ENCODE assay signal across 25 cellular contexts in the genomic region with DNA sequence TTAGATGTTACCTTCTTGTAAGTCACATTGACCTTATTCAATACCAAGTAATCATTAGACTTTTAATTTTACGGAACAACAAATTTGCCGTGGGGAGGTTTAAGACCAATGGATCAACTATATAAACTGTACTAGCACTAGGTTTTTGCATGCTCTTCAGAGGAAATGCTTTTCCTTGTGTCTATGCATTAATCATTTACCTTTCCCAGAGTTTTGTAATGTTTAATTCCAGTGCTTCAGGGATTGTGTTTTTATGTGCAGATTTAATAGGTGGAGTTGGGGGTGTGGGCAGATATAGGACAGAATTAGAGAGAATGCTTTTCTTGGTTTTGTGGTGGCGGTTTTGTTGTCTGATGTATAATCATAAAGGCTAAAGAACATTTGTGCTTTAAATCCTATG.
"Had no signal": no experiment of that assay in that cellular context is flagged by ENCODE, and none has a peak within 500 bp of the region (broad histone marks: within the 10 kb centered on the region; RNA-seq: fewer than 3 reads in every experiment).

No MANE protein-coding gene starts in this region.

- H3K36me3 Mint-ChIP-seq: naive thymus-derived CD8-positive, alpha-beta T cell; natural killer cell treated with Interleukin-12 subunit alpha and Interleukin-12 subunit beta and Interleukin-15 and Interleukin-18, amount 100 ng/mL, for 72 hours; stimulated activated effector memory CD8-positive, alpha-beta T cell treated with anti-CD3 and anti-CD28 coated beads, Interleukin-12 subunit alpha, Interleukin-12 subunit beta, amount 100 ng/mL, for 72 hours had no signal

- H3K27ac Mint-ChIP-seq: naive thymus-derived CD8-positive, alpha-beta T cell; natural killer cell treated with Interleukin-12 subunit alpha and Interleukin-12 subunit beta and Interleukin-15 and Interleukin-18, amount 100 ng/mL, for 72 hours; nephron progenitor cell; stimulated activated effector memory CD8-positive, alpha-beta T cell treated with anti-CD3 and anti-CD28 coated beads, Interleukin-12 subunit alpha, Interleukin-12 subunit beta, amount 100 ng/mL, for 72 hours; stimulated activated naive B cell treated with anti-CD40 and anti-IgM and Interleukin-4, amounts not matched to agents 10 μg/mL and 1 μg/mL and 100 μg/mL, for 72 hours; stimulated activated naive CD8-positive, alpha-beta T cell treated with anti-CD3 and anti-CD28 coated beads, Interleukin-15, Interleukin-2, amounts not matched to agents 100 ng/mL and 50 ng/mL, for 24 hours; type B pancreatic cell had no signal

- DNase-seq: naive thymus-derived CD8-positive, alpha-beta T cell; nephron progenitor cell; nucleus accumbens; pancreas; right cardiac atrium; right lobe of liver; sigmoid colon; small intestine; stimulated activated CD4-positive, alpha-beta T cell treated with anti-CD3 and anti-CD28 coated beads, Interleukin-15, amount 100 ng/mL, for 24 hours; stimulated activated CD4-positive, alpha-beta T cell treated with anti-CD3 and anti-CD28 coated beads, Interleukin-2, amount 100 ng/mL, for 24 hours; stimulated activated CD4-positive, alpha-beta T cell treated with anti-CD3 and anti-CD28 coated beads, Interleukin-2, amount 100 ng/mL, for 48 hours; stimulated activated CD4-positive, alpha-beta T cell treated with anti-CD3 and anti-CD28 coated beads, Interleukin-4, amount 100 ng/mL, for 24 hours; stimulated activated naive B cell treated with anti-CD40 and anti-IgM and Interleukin-4, amounts not matched to agents 10 μg/mL and 1 μg/mL and 100 μg/mL, for 72 hours; stimulated activated naive CD4-positive, alpha-beta T cell treated with Interleukin-2 at 50 U/mL for 16 hours; stomach; testis; tibial artery; transverse colon; upper lobe of right lung; uterus had no signal

- H3K27me3 Mint-ChIP-seq: natural killer cell treated with Interleukin-12 subunit alpha and Interleukin-12 subunit beta and Interleukin-15 and Interleukin-18, amount 100 ng/mL, for 72 hours; stimulated activated naive B cell treated with anti-CD40 and anti-IgM and Interleukin-4, amounts not matched to agents 10 μg/mL and 1 μg/mL and 100 μg/mL, for 72 hours; stimulated activated naive CD8-positive, alpha-beta T cell treated with anti-CD3 and anti-CD28 coated beads, Interleukin-15, Interleukin-2, amounts not matched to agents 100 ng/mL and 50 ng/mL, for 24 hours; type B pancreatic cell had no signal

- ATAC-seq: naive thymus-derived CD8-positive, alpha-beta T cell; natural killer cell treated with Interleukin-12 subunit alpha and Interleukin-12 subunit beta and Interleukin-15 and Interleukin-18, amount 100 ng/mL, for 72 hours; pancreas; right cardiac atrium; right lobe of liver; stimulated activated effector memory CD8-positive, alpha-beta T cell treated with anti-CD3 and anti-CD28 coated beads, Interleukin-12 subunit alpha, Interleukin-12 subunit beta, amount 100 ng/mL, for 72 hours; stimulated activated naive B cell treated with anti-CD40 and anti-IgM and Interleukin-4, amounts not matched to agents 10 μg/mL and 1 μg/mL and 100 μg/mL, for 72 hours; upper lobe of right lung had no signal

- H3K4me3 Mint-ChIP-seq: naive thymus-derived CD8-positive, alpha-beta T cell; natural killer cell treated with Interleukin-12 subunit alpha and Interleukin-12 subunit beta and Interleukin-15 and Interleukin-18, amount 100 ng/mL, for 72 hours; nephron progenitor cell; neural crest cell; stimulated activated effector memory CD8-positive, alpha-beta T cell treated with anti-CD3 and anti-CD28 coated beads, Interleukin-12 subunit alpha, Interleukin-12 subunit beta, amount 100 ng/mL, for 72 hours; stimulated activated naive B cell treated with anti-CD40 and anti-IgM and Interleukin-4, amounts not matched to agents 10 μg/mL and 1 μg/mL and 100 μg/mL, for 72 hours; stimulated activated naive CD8-positive, alpha-beta T cell treated with anti-CD3 and anti-CD28 coated beads, Interleukin-15, Interleukin-2, amounts not matched to agents 100 ng/mL and 50 ng/mL, for 24 hours; type B pancreatic cell had no signal

- H3K9me3 Mint-ChIP-seq: natural killer cell treated with Interleukin-12 subunit alpha and Interleukin-12 subunit beta and Interleukin-15 and Interleukin-18, amount 100 ng/mL, for 72 hours; nephron progenitor cell; neural crest cell; stimulated activated effector memory CD8-positive, alpha-beta T cell treated with anti-CD3 and anti-CD28 coated beads, Interleukin-12 subunit alpha, Interleukin-12 subunit beta, amount 100 ng/mL, for 72 hours; stimulated activated naive CD8-positive, alpha-beta T cell treated with anti-CD3 and anti-CD28 coated beads, Interleukin-15, Interleukin-2, amounts not matched to agents 100 ng/mL and 50 ng/mL, for 24 hours; type B pancreatic cell had no signal

- H3K4me1 Mint-ChIP-seq: naive thymus-derived CD8-positive, alpha-beta T cell; nephron progenitor cell; stimulated activated effector memory CD8-positive, alpha-beta T cell treated with anti-CD3 and anti-CD28 coated beads, Interleukin-12 subunit alpha, Interleukin-12 subunit beta, amount 100 ng/mL, for 72 hours had no signal
